Comparison of ENCODE assay signal across 8 cellular contexts in the genomic region with DNA sequence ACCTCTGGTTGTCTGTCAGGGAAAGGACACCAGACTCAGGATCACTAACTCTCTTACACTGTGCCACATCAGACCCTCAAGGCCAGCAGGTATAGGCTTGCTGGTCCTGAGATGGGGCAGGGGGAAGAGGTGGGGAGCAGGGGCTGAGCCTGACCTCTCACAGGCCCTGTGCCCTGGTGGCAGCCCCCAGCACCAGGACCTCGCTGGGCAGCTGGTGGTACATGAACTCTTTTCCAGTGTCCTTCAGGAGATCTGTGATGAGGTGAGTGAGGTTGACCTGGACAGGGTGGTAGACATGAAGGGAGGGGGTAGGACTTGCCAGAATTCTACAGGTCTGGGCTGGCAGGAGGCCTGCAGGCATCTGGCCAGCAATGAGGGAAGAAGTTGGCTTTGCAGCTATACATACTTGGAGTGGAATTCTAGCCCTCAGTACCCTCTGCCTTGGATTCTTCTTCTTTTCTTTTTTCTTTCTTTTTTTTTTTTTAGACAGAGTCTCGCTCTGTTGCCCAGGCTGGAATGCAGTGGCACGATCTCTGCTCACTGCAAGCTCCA. TPM values are rescaled to one million over a fixed set of nuclear protein-coding genes. Genes with fewer than 3 reads are reported as not detected.
DNase-seq lines count a peak whose midpoint lies in the region; ATAC-seq and TF ChIP-seq lines count a peak whose summit lies in the region.

No MANE protein-coding gene starts in this region.

- H3K9me3 Mint-ChIP-seq in chondrocyte (ENCODE audit: low read depth) (no peaks in the 10 kb centered on the region), nephron progenitor cell (no peaks in the 10 kb centered on the region)

- no peaks in the 10 kb centered on the region for H3K9me2 ChIP-seq in Karpas-422 (replicated peaks; ENCODE audit: insufficient read depth, low read length)

- peak overlapping the region; percentile 87 for H3K27ac ChIP-seq in Karpas-422 (ENCODE audit: low read length)

- H3K4me1 ChIP-seq in BE2C (peaks cover 8% of the 10 kb centered on the region), Karpas-422 (ENCODE audit: low read length) (peaks cover 66% of the 10 kb centered on the region)

- no peaks in the 10 kb centered on the region for H3K9me3 ChIP-seq in BE2C
- no peaks in the 10 kb centered on the region for H3K9me3 ChIP-seq in Karpas-422 (ENCODE audit: low read length)

- H3K27me3 Mint-ChIP-seq in chondrocyte (ENCODE audit: low read depth) = no peaks in the 10 kb centered on the region
- H3K27me3 Mint-ChIP-seq in nephron progenitor cell (ENCODE audit: low read depth, poor library complexity) = peaks cover 5% of the 10 kb centered on the region

- no peaks in the 10 kb centered on the region for H3K36me3 Mint-ChIP-seq in chondrocyte (ENCODE audit: low read depth)
- no peaks in the 10 kb centered on the region for H3K36me3 Mint-ChIP-seq in nephron progenitor cell (ENCODE audit: low read depth)

- H3K27ac Mint-ChIP-seq in chondrocyte (ENCODE audit: unreplicated experiment) = peak overlapping the region; percentile 87
- no peak overlapping the region for H3K27ac Mint-ChIP-seq in nephron progenitor cell

- H4K20me1 ChIP-seq in Karpas-422 (ENCODE audit: insufficient read depth, low read depth, low read length) = no peaks in the 10 kb centered on the region

- no peak for DNase-seq in BE2C
- no peak for DNase-seq in Karpas-422
- DNase-seq in chondrocyte (ENCODE audit: low spot score) = no peak
- DNase-seq in nephron progenitor cell = no peak
- DNase-seq in medulla oblongata (ENCODE audit: extremely low spot score) = no peak
- no peak for DNase-seq in MV-4-11 (lab: John Stamatoyannopoulos, UW)
- no peak for DNase-seq in activated CD8-positive, alpha-beta memory T cell treated with anti-CD3 and anti-CD28 coated beads, Interleukin-2, amount 50 U/mL, for 48 hours

- H3K4me3 Mint-ChIP-seq in chondrocyte (ENCODE audit: unreplicated experiment) (peak overlapping the region; percentile 81), nephron progenitor cell (peak overlapping the region; percentile 86)

- H3K36me3 ChIP-seq in BE2C (no peaks in the 10 kb centered on the region), Karpas-422 (ENCODE audit: insufficient read depth, low read length) (no peaks in the 10 kb centered on the region)

- H2AFZ ChIP-seq in Karpas-422 (ENCODE audit: low read length) = no peak overlapping the region

- H3K4me2 ChIP-seq in Karpas-422 (ENCODE audit: low read depth, low read length, poor library complexity, severe bottlenecking) = peak overlapping the region; percentile 100

- peak overlapping the region; percentile 73; the same call in 1 of the 2 replicates for H3K4me3 ChIP-seq in BE2C (ENCODE audit: low read depth, low read length)
- peak overlapping the region; percentile 99 for H3K4me3 ChIP-seq in Karpas-422 (ENCODE audit: low read length)

- H3K9ac ChIP-seq in Karpas-422 (ENCODE audit: low read length) = peak overlapping the region; percentile 100

- peaks cover 16% of the 10 kb centered on the region for H3K79me2 ChIP-seq in Karpas-422 (ENCODE audit: low read length)

- TF ChIP-seq CTCF in BE2C (IDR thresholded peaks at IDR 0.05; ENCODE audit: low read depth, low read length) = no peak
- no peak for TF ChIP-seq CTCF in chondrocyte (IDR thresholded peaks at IDR 0.05)
- no peak for TF ChIP-seq CTCF in nephron progenitor cell (IDR thresholded peaks at IDR 0.05)

- H3K27me3 ChIP-seq in BE2C = no peaks in the 10 kb centered on the region
- H3K27me3 ChIP-seq in Karpas-422 (ENCODE audit: low read length) = no peaks in the 10 kb centered on the region

- H3K4me1 Mint-ChIP-seq in chondrocyte (ENCODE audit: low read depth) (peaks cover 56% of the 10 kb centered on the region), nephron progenitor cell (peaks cover 53% of the 10 kb centered on the region)

- no peak for ATAC-seq in HG03520 (IDR thresholded peaks at IDR 0.05; ENCODE audit: unreplicated experiment)

RNA-seq across cellular contexts. Expression of a gene that starts 1.4 kb away (rescaled TPM):
- 43.8 TPM for polyA plus RNA-seq in BE2C (2012; ENCODE audit: insufficient read depth, insufficient read length, low read depth)
- total RNA-seq in Karpas-422 (2014; rRNA removed; shearing (Covaris generic); ENCODE audit: low replicate concordance) = 70.0 and 114 TPM in 2 replicates
- total RNA-seq in chondrocyte = 42.1 to 56.6 TPM (median 49.9 TPM) in 3 replicates

RNA-seq across cellular contexts. Expression of a gene that starts 1.5 kb away (rescaled TPM):
- 39.6 TPM for polyA plus RNA-seq in BE2C (2012; ENCODE audit: insufficient read depth, insufficient read length, low read depth)
- 72.5 and 90.4 TPM in 2 replicates for total RNA-seq in Karpas-422 (2014; rRNA removed; shearing (Covaris generic); ENCODE audit: low replicate concordance)
- total RNA-seq in chondrocyte = 37.9 to 45.7 TPM (median 42.2 TPM) in 3 replicates

RNA-seq across cellular contexts. Expression of a gene that starts 2.9 kb away (rescaled TPM):
- 20.3 TPM for polyA plus RNA-seq in BE2C (2012; ENCODE audit: insufficient read depth, insufficient read length, low read depth)
- 32.0 and 51.0 TPM in 2 replicates for total RNA-seq in Karpas-422 (2014; rRNA removed; shearing (Covaris generic); ENCODE audit: low replicate concordance)
- 27.0 to 31.6 TPM (median 28.9 TPM) in 3 replicates for total RNA-seq in chondrocyte

RNA-seq across cellular contexts. Expression of a gene that starts 6.9 kb away (rescaled TPM):
- 31.4 TPM for polyA plus RNA-seq in BE2C (2012; ENCODE audit: insufficient read depth, insufficient read length, low read depth)
- total RNA-seq in Karpas-422 (2014; rRNA removed; shearing (Covaris generic); ENCODE audit: low replicate concordance) = 43.4 and 67.9 TPM in 2 replicates
- total RNA-seq in chondrocyte = 165 to 209 TPM (median 168 TPM) in 3 replicates

RNA-seq across cellular contexts. Expression of a gene that starts 13.4 kb away (rescaled TPM):
- polyA plus RNA-seq in BE2C (2012; ENCODE audit: insufficient read depth, insufficient read length, low read depth) = 110 TPM
- total RNA-seq in Karpas-422 (2014; rRNA removed; shearing (Covaris generic); ENCODE audit: low replicate concordance) = 27.8 and 73.4 TPM in 2 replicates
- 42.1 to 54.3 TPM (median 43.0 TPM) in 3 replicates for total RNA-seq in chondrocyte
